11 cellular contexts compared by ENCODE assay signal in genomic region chr11:3165916-3166267, GRCh38. TPM values are rescaled to one million over a fixed set of nuclear protein-coding genes. Genes with fewer than 3 reads are reported as not detected.
DNase-seq lines count a peak whose midpoint lies in the region; ATAC-seq and TF ChIP-seq lines count a peak whose summit lies in the region.
"Had no signal": no experiment of that assay in that cellular context is flagged by ENCODE, and none has a peak within 500 bp of the region (broad histone marks: within the 10 kb centered on the region; RNA-seq: fewer than 3 reads in every experiment).

No MANE protein-coding gene starts in this region.

- no peak for TF ChIP-seq POLR2A in uterus (IDR thresholded peaks at IDR 0.05)

- peak overlapping the region; percentile 75 for H3K4me3 Mint-ChIP-seq in activated T-helper 1 cell treated with anti-CD3 and anti-CD28 coated beads, Interleukin-12 subunit alpha, Interleukin-12 subunit beta, Interleukin-2, Interleukin-4 antibody, amounts not matched to agents 30 ng/mL and 10 ng/mL and 1 ng/mL, durations not matched to agents 14 hours and 24 hours and 36 hours
- peak overlapping the region; percentile 63 for H3K4me3 Mint-ChIP-seq in mesothelial cell of epicardium
- H3K4me3 Mint-ChIP-seq: activated CD8-positive, alpha-beta memory T cell treated with anti-CD3 and anti-CD28 coated beads, Interleukin-2, amount 10 ng/mL, durations not matched to agents 7 days and 5 days had no signal

- H3K27ac ChIP-seq in uterus = no peak overlapping the region
- H3K27ac ChIP-seq: SK-N-MC had no signal

- TF ChIP-seq CTCF in mesothelial cell of epicardium (IDR thresholded peaks at IDR 0.05; ENCODE audit: unreplicated experiment) (no peak), uterus (IDR thresholded peaks at IDR 0.05) (no peak), BE2C (IDR thresholded peaks at IDR 0.05; ENCODE audit: low read depth, low read length) (no peak)

- ATAC-seq in Right ventricle myocardium superior (ENCODE audit: poor library complexity) = no peak

- no peaks in the 10 kb centered on the region for H3K9me3 ChIP-seq in uterus
- H3K9me3 ChIP-seq in BE2C = no peaks in the 10 kb centered on the region
- H3K9me3 ChIP-seq: colonic mucosa had no signal

- H3K4me1 ChIP-seq in uterus = peaks cover 0 to 25% of the 10 kb centered on the region in 2 donors
- peaks cover 4% of the 10 kb centered on the region for H3K4me1 ChIP-seq in BE2C

- H3K27me3 Mint-ChIP-seq in activated T-helper 1 cell treated with anti-CD3 and anti-CD28 coated beads, Interleukin-12 subunit alpha, Interleukin-12 subunit beta, Interleukin-2, Interleukin-4 antibody, amounts not matched to agents 30 ng/mL and 10 ng/mL and 1 ng/mL, durations not matched to agents 14 hours and 24 hours and 36 hours (ENCODE audit: insufficient read depth) = peaks cover 31% of the 10 kb centered on the region
- peaks cover 38% of the 10 kb centered on the region for H3K27me3 Mint-ChIP-seq in mesothelial cell of epicardium (ENCODE audit: low read depth)

- peak; percentile 29 for DNase-seq in Right ventricle myocardium superior
- DNase-seq in cardiac septum (ENCODE audit: low spot score) = no peak
- no peak for DNase-seq in activated T-helper 1 cell treated with anti-CD3 and anti-CD28 coated beads, Interleukin-12 subunit alpha, Interleukin-12 subunit beta, Interleukin-2, Interleukin-4 antibody, amounts not matched to agents 30 ng/mL and 10 ng/mL and 1 ng/mL, durations not matched to agents 14 hours and 24 hours and 36 hours (ENCODE audit: low spot score)
- DNase-seq in mesothelial cell of epicardium (ENCODE audit: low spot score in 2 of 2, unreplicated experiment in 2 of 2) = no peak
- DNase-seq in uterus = peak; percentile 19 to 21
- no peak for DNase-seq in central memory CD4-positive, alpha-beta T cell
- DNase-seq in BE2C = no peak
- no peak for DNase-seq in activated gamma-delta T cell (lab: John Stamatoyannopoulos, UW)
- DNase-seq: activated CD8-positive, alpha-beta memory T cell treated with anti-CD3 and anti-CD28 coated beads, Interleukin-2, amount 10 ng/mL, durations not matched to agents 7 days and 5 days had no signal

- H3K27me3 ChIP-seq in uterus = no peaks in the 10 kb centered on the region
- H3K27me3 ChIP-seq in BE2C = no peaks in the 10 kb centered on the region

- H3K4me3 ChIP-seq in uterus (peak overlapping the region in 1 of 2 donors; percentile 68), BE2C (ENCODE audit: low read depth, low read length) (no peak overlapping the region)

- peaks cover 3% of the 10 kb centered on the region for H3K36me3 Mint-ChIP-seq in activated T-helper 1 cell treated with anti-CD3 and anti-CD28 coated beads, Interleukin-12 subunit alpha, Interleukin-12 subunit beta, Interleukin-2, Interleukin-4 antibody, amounts not matched to agents 30 ng/mL and 10 ng/mL and 1 ng/mL, durations not matched to agents 14 hours and 24 hours and 36 hours (ENCODE audit: low read depth)
- H3K36me3 Mint-ChIP-seq in mesothelial cell of epicardium = no peaks in the 10 kb centered on the region
- H3K36me3 Mint-ChIP-seq: activated CD8-positive, alpha-beta memory T cell treated with anti-CD3 and anti-CD28 coated beads, Interleukin-2, amount 10 ng/mL, durations not matched to agents 7 days and 5 days had no signal

- peaks cover 11% of the 10 kb centered on the region for H3K4me1 Mint-ChIP-seq in activated T-helper 1 cell treated with anti-CD3 and anti-CD28 coated beads, Interleukin-12 subunit alpha, Interleukin-12 subunit beta, Interleukin-2, Interleukin-4 antibody, amounts not matched to agents 30 ng/mL and 10 ng/mL and 1 ng/mL, durations not matched to agents 14 hours and 24 hours and 36 hours (ENCODE audit: low read depth)
- H3K4me1 Mint-ChIP-seq in mesothelial cell of epicardium = peaks cover 33% of the 10 kb centered on the region

- no peak overlapping the region for H3K27ac Mint-ChIP-seq in activated T-helper 1 cell treated with anti-CD3 and anti-CD28 coated beads, Interleukin-12 subunit alpha, Interleukin-12 subunit beta, Interleukin-2, Interleukin-4 antibody, amounts not matched to agents 30 ng/mL and 10 ng/mL and 1 ng/mL, durations not matched to agents 14 hours and 24 hours and 36 hours
- H3K27ac Mint-ChIP-seq in mesothelial cell of epicardium = no peak overlapping the region
- H3K27ac Mint-ChIP-seq: activated CD8-positive, alpha-beta memory T cell treated with anti-CD3 and anti-CD28 coated beads, Interleukin-2, amount 10 ng/mL, durations not matched to agents 7 days and 5 days had no signal

- no peaks in the 10 kb centered on the region for H3K9me3 Mint-ChIP-seq in activated T-helper 1 cell treated with anti-CD3 and anti-CD28 coated beads, Interleukin-12 subunit alpha, Interleukin-12 subunit beta, Interleukin-2, Interleukin-4 antibody, amounts not matched to agents 30 ng/mL and 10 ng/mL and 1 ng/mL, durations not matched to agents 14 hours and 24 hours and 36 hours
- no peaks in the 10 kb centered on the region for H3K9me3 Mint-ChIP-seq in mesothelial cell of epicardium

- intact Hi-C loops in Right ventricle myocardium superior (cut with DNase I) = no loop called here
- intact Hi-C loops in cardiac septum (cut with DNase I) = loop anchor here (5.0 kb wide), 1 partner anchor 39 kb away; no protein-coding TSS in a partner anchor
- intact Hi-C loops in activated T-helper 1 cell treated with anti-CD3 and anti-CD28 coated beads, Interleukin-12 subunit alpha, Interleukin-12 subunit beta, Interleukin-2, Interleukin-4 antibody, amounts not matched to agents 30 ng/mL and 10 ng/mL and 1 ng/mL, durations not matched to agents 14 hours and 24 hours and 36 hours (cut with micrococcal nuclease) = no loop called here
- intact Hi-C loops in uterus (cut with DNase I; ENCODE audit: low total_unique reads) = no loop called here

- H3K36me3 ChIP-seq in uterus = no peaks in the 10 kb centered on the region
- no peaks in the 10 kb centered on the region for H3K36me3 ChIP-seq in BE2C
- H3K36me3 ChIP-seq: colonic mucosa had no signal

RNA-seq across cellular contexts. Expression of gene OSBPL5, which starts 0.8 kb away (rescaled TPM):
- total RNA-seq in Right ventricle myocardium superior = 15.3 TPM
- total RNA-seq in cardiac septum = 16.6 TPM
- total RNA-seq in activated T-helper 1 cell treated with anti-CD3 and anti-CD28 coated beads, Interleukin-12 subunit alpha, Interleukin-12 subunit beta, Interleukin-2, Interleukin-4 antibody, amounts not matched to agents 30 ng/mL and 10 ng/mL and 1 ng/mL, durations not matched to agents 14 hours and 24 hours and 36 hours = 1.6 and 1.9 TPM in 2 replicates
- 31.6 to 37.1 TPM (median 34.4 TPM) in 3 replicates for total RNA-seq in mesothelial cell of epicardium
- 10 to 100 TPM; 24.7 to 83.3 (median 48.2) TPM for total RNA-seq in uterus
- polyA plus RNA-seq in BE2C (2012; ENCODE audit: insufficient read depth, insufficient read length, low read depth) = 6.4 TPM

RNA-seq across cellular contexts. Expression of gene MRGPRG, which starts 52.7 kb away (rescaled TPM):
- total RNA-seq in Right ventricle myocardium superior (not detected), cardiac septum (not detected), mesothelial cell of epicardium (not detected in 3 replicates), uterus (not detected)
- total RNA-seq in activated T-helper 1 cell treated with anti-CD3 and anti-CD28 coated beads, Interleukin-12 subunit alpha, Interleukin-12 subunit beta, Interleukin-2, Interleukin-4 antibody, amounts not matched to agents 30 ng/mL and 10 ng/mL and 1 ng/mL, durations not matched to agents 14 hours and 24 hours and 36 hours = not detected in 2 replicates
- polyA plus RNA-seq in BE2C (2012; ENCODE audit: insufficient read depth, insufficient read length, low read depth) = not detected
- total RNA-seq: activated CD8-positive, alpha-beta memory T cell treated with anti-CD3 and anti-CD28 coated beads, Interleukin-2, amount 10 ng/mL, durations not matched to agents 7 days and 5 days; colonic mucosa had no signal

Comparison
In these comparisons a context has a peak if more than half of its experiments do, and no peak if none do; other contexts are left out.
1. DNase-seq: peak in Right ventricle myocardium superior (single experiment) and uterus (2 of 2); none in cardiac septum (single experiment), activated T-helper 1 cell treated with anti-CD3 and anti-CD28 coated beads, Interleukin-12 subunit alpha, Interleukin-12 subunit beta, Interleukin-2, Interleukin-4 antibody, amounts not matched to agents 30 ng/mL and 10 ng/mL and 1 ng/mL, durations not matched to agents 14 hours and 24 hours and 36 hours (single experiment), mesothelial cell of epicardium (0 of 2), central memory CD4-positive, alpha-beta T cell (single experiment), BE2C (single experiment) and activated gamma-delta T cell (single experiment).